Comparison of ENCODE assay signal across 7 cellular contexts in genomic region chr2:113431773-113432172, GRCh38. TPM values are rescaled to one million over a fixed set of nuclear protein-coding genes. Genes with fewer than 3 reads are reported as not detected.
DNase-seq lines count a peak whose midpoint lies in the region; ATAC-seq and TF ChIP-seq lines count a peak whose summit lies in the region.
"Not testable (repeated sequence)": the region's sequence is repeated elsewhere in the genome, so short reads cannot be mapped to it uniquely, and the experiment has no call there.

No MANE protein-coding gene starts in this region.

- POLR2A ChIA-PET in activated naive CD8-positive, alpha-beta T cell treated with anti-CD3 and anti-CD28 coated beads, Interleukin-2, amount 10 ng/mL, durations not matched to agents 7 days and 5 days (lab: Charles Lee) = not testable (repeated sequence)

- H3K27me3 Mint-ChIP-seq in activated naive CD8-positive, alpha-beta T cell treated with anti-CD3 and anti-CD28 coated beads, Interleukin-2, amount 10 ng/mL, durations not matched to agents 7 days and 5 days = not testable (repeated sequence)

- H3K9ac ChIP-seq in SU-DHL-6 (ENCODE audit: low read length) = not testable (repeated sequence)

- peak overlapping the region; percentile 91 for H3K27ac ChIP-seq in SU-DHL-6 (ENCODE audit: low read depth, low read length)

- not testable (repeated sequence) for H3K9me3 Mint-ChIP-seq in activated naive CD8-positive, alpha-beta T cell treated with anti-CD3 and anti-CD28 coated beads, Interleukin-2, amount 10 ng/mL, durations not matched to agents 7 days and 5 days

- peak overlapping the region; percentile 45 for H3K27ac Mint-ChIP-seq in activated naive CD8-positive, alpha-beta T cell treated with anti-CD3 and anti-CD28 coated beads, Interleukin-2, amount 10 ng/mL, durations not matched to agents 7 days and 5 days

- not testable (repeated sequence) for H3K4me1 Mint-ChIP-seq in activated naive CD8-positive, alpha-beta T cell treated with anti-CD3 and anti-CD28 coated beads, Interleukin-2, amount 10 ng/mL, durations not matched to agents 7 days and 5 days

- not testable (repeated sequence) for H3K79me2 ChIP-seq in SU-DHL-6 (ENCODE audit: insufficient read depth, low read length)

- not testable (repeated sequence) for H2AFZ ChIP-seq in SU-DHL-6 (ENCODE audit: low read depth, low read length, severe bottlenecking)

- H3F3A ChIP-seq in SU-DHL-6 (ENCODE audit: insufficient read depth) = not testable (repeated sequence)

- H3K36me3 Mint-ChIP-seq in activated naive CD8-positive, alpha-beta T cell treated with anti-CD3 and anti-CD28 coated beads, Interleukin-2, amount 10 ng/mL, durations not matched to agents 7 days and 5 days = not testable (repeated sequence)

- not testable (repeated sequence) for H3K4me3 ChIP-seq in GM12865 (ENCODE audit: low read depth, low read length); NB4 (ENCODE audit: low read depth, low read length); SU-DHL-6 (ENCODE audit: insufficient read depth, low read length, poor library complexity, severe bottlenecking)

- H4K20me1 ChIP-seq in SU-DHL-6 (ENCODE audit: low read depth, low read length) = not testable (repeated sequence)

- not testable (repeated sequence) for TF ChIP-seq POLR2A in NB4 (IDR thresholded peaks at IDR 0.05; ENCODE audit: extremely low read depth, insufficient read length)

- not testable (repeated sequence) for ATAC-seq in activated naive CD8-positive, alpha-beta T cell treated with anti-CD3 and anti-CD28 coated beads, Interleukin-2, amount 10 ng/mL, durations not matched to agents 7 days and 5 days (ENCODE audit: low read depth)

- H3K9me3 ChIP-seq in SU-DHL-6 (ENCODE audit: insufficient read depth, low read length) = not testable (repeated sequence)

- peak; percentile 61 for DNase-seq in CD1c-positive myeloid dendritic cell (ENCODE audit: extremely low spot score)
- DNase-seq in GM12865 (ENCODE audit: low read depth) = peak; percentile 77
- DNase-seq in NB4 (ENCODE audit: low read depth) = peak; percentile 74
- not testable (repeated sequence) for DNase-seq in activated naive CD8-positive, alpha-beta T cell treated with anti-CD3 and anti-CD28 coated beads, Interleukin-2, amount 10 ng/mL, durations not matched to agents 7 days and 5 days
- peak; percentile 27 for DNase-seq in medulla oblongata (ENCODE audit: extremely low spot score)
- peak; percentile 29 for DNase-seq in pons (ENCODE audit: low spot score)

- not testable (repeated sequence) for H3K9me2 ChIP-seq in SU-DHL-6 (replicated peaks; ENCODE audit: insufficient read depth, low read length)

- H3K4me3 Mint-ChIP-seq in activated naive CD8-positive, alpha-beta T cell treated with anti-CD3 and anti-CD28 coated beads, Interleukin-2, amount 10 ng/mL, durations not matched to agents 7 days and 5 days = not testable (repeated sequence)

- not testable (repeated sequence) for TF ChIP-seq CTCF in GM12865 (IDR thresholded peaks at IDR 0.05; ENCODE audit: insufficient read depth, low read depth, low read length, missing control alignments); NB4 (IDR thresholded peaks at IDR 0.05; ENCODE audit: low read depth, low read length); SU-DHL-6 (IDR thresholded peaks at IDR 0.05; ENCODE audit: insufficient read depth, low read length, poor library complexity, severe bottlenecking)

- H3K4me2 ChIP-seq in SU-DHL-6 (ENCODE audit: low read depth, low read length, poor library complexity, severe bottlenecking) = peak overlapping the region; percentile 65

- H3K36me3 ChIP-seq in SU-DHL-6 (ENCODE audit: low read length) = not testable (repeated sequence)

- not testable (repeated sequence) for H3K27me3 ChIP-seq in SU-DHL-6 (ENCODE audit: low read length)

RNA-seq across cellular contexts. Expression of gene ZNG1B, which starts 5.7 kb away (rescaled TPM):
- total RNA-seq in activated naive CD8-positive, alpha-beta T cell treated with anti-CD3 and anti-CD28 coated beads, Interleukin-2, amount 10 ng/mL, durations not matched to agents 7 days and 5 days = 10 to 100 TPM; 35.3 to 38.7 TPM
